In the genomic region with DNA sequence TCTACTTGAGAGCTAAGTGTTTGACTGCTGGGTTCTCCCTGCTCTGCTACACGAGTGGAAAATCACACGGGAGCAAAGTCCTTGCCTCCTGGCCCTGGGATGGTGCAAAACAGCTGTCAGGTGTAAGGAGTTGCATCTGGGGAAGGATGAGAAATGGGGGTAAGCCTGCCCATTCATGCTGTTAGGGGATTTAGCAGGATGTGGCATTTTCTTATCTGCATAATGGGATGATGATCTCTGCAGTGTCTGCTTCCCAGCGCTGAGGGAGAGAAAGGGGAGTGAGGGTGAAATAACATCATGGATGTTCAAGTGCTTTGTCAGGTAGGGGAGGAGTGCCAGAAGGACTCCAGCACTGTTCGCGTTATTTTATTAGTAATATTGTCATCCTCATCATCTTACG, we compare ENCODE assay signal across 1 cellular context.
TF ChIP-seq lines count a peak whose summit lies in the region.

No MANE protein-coding gene starts in this region.

TF ChIP-seq in IMR-90, 13 proteins besides CTCF, POLR2A, EP300 and RAD21:
- TF ChIP-seq MAFK (IDR thresholded peaks at IDR 0.05; ENCODE audit: low read depth, low read length) = no peak
- no peak for TF ChIP-seq BHLHE40 (IDR thresholded peaks at IDR 0.05; ENCODE audit: low read depth, low read length)
- TF ChIP-seq CEBPB (IDR thresholded peaks at IDR 0.05; ENCODE audit: low read depth, low read length) = no peak
- no peak for TF ChIP-seq SMC3 (IDR thresholded peaks at IDR 0.05; ENCODE audit: low read depth, low read length)
- TF ChIP-seq USF2 (IDR thresholded peaks at IDR 0.05; ENCODE audit: low read depth, low read length) = no peak
- no peak for TF ChIP-seq MAZ (IDR thresholded peaks at IDR 0.05; ENCODE audit: borderline replicate concordance, low read depth, low read length)
- no peak for TF ChIP-seq MXI1 (IDR thresholded peaks at IDR 0.05; ENCODE audit: borderline replicate concordance, low read depth, low read length)
- TF ChIP-seq CHD1 (IDR thresholded peaks at IDR 0.05; ENCODE audit: low read depth, low read length) = no peak
- no peak for TF ChIP-seq FOS (IDR thresholded peaks at IDR 0.05; ENCODE audit: low read depth, low read length)
- TF ChIP-seq RFX5 (IDR thresholded peaks at IDR 0.05; ENCODE audit: low read depth, low read length) = no peak
- TF ChIP-seq RCOR1 (IDR thresholded peaks at IDR 0.05; ENCODE audit: insufficient replicate concordance, low read length) = no peak
- no peak for TF ChIP-seq NFE2L2 (IDR thresholded peaks at IDR 0.05; ENCODE audit: low read depth, low read length)
- TF ChIP-seq, protein P1, sequence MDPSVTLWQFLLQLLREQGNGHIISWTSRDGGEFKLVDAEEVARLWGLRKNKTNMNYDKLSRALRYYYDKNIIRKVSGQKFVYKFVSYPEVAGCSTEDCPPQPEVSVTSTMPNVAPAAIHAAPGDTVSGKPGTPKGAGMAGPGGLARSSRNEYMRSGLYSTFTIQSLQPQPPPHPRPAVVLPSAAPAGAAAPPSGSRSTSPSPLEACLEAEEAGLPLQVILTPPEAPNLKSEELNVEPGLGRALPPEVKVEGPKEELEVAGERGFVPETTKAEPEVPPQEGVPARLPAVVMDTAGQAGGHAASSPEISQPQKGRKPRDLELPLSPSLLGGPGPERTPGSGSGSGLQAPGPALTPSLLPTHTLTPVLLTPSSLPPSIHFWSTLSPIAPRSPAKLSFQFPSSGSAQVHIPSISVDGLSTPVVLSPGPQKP (IDR thresholded peaks at IDR 0.05; ENCODE audit: borderline replicate concordance, low read depth, low read length) = no peak
